In the genomic region with DNA sequence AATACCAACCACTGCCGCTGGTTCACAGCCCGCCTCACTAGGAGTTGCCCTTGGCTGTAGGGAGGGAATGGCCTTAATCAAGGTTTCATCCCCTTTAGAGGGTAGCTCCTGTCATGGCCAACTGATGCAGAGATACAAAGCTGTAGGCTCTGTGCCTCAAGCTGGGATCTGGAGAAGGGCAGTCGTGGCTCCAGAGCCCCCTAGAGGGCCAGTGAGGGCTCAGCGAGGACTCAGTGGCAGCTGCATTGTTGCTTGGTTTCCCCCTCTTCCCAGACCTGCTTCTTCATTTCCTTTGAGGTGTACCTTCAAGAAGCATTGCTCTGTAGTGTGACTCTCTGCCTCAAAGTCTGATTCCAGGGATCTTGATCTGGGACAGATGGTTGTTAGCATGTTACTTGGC, we compare ENCODE assay signal across 13 cellular contexts.
DNase-seq lines count a peak whose midpoint lies in the region; ATAC-seq, FAIRE-seq and TF ChIP-seq lines count a peak whose summit lies in the region.
"Had no signal": no experiment of that assay in that cellular context is flagged by ENCODE, and none has a peak within 500 bp of the region (broad histone marks: within the 10 kb centered on the region; RNA-seq: fewer than 3 reads in every experiment).

No MANE protein-coding gene starts in this region.

- ATAC-seq in GM21723 (IDR thresholded peaks at IDR 0.05; ENCODE audit: unreplicated experiment), result no peak
- ATAC-seq: activated T-cell treated with anti-CD3 and anti-CD28 coated beads, Interleukin-2, amount 50 U/mL, for 4 hours had no signal

- peak overlapping the region; percentile 72 for H3K4me2 ChIP-seq in OCI-LY1 (ENCODE audit: low read length)
- no peak overlapping the region for H3K4me2 ChIP-seq in endothelial cell of umbilical vein (ENCODE audit: insufficient read depth, low read length)

- H3K9me1 ChIP-seq in endothelial cell of umbilical vein (replicated peaks; ENCODE audit: control insufficient read depth, extremely low read depth, insufficient read depth, low read length), result no peaks in the 10 kb centered on the region

- intact Hi-C loops in endothelial cell of umbilical vein (cut with micrococcal nuclease), result loop anchor here (1.0 to 2.0 kb wide), 3 partner anchors 185 to 666 kb away; no protein-coding TSS in a partner anchor

- no peaks in the 10 kb centered on the region for H3K27me3 ChIP-seq in OCI-LY1 (ENCODE audit: insufficient read depth, low read length)
- no peaks in the 10 kb centered on the region for H3K27me3 ChIP-seq in endothelial cell of umbilical vein (ENCODE audit: control insufficient read depth in 2 of 2, insufficient read depth in 2 of 2, low read length in 2 of 2)
- H3K27me3 ChIP-seq: vagina had no signal

- CTCF ChIA-PET in endothelial cell of umbilical vein (lab: Charles Lee), result interaction anchor here (0.6 to 2.2 kb wide), 10 partner anchors 38 to 958 kb away, joined by 3 to 23 read pairs (median 3); a partner anchor contains a TSS

- H3K36me3 ChIP-seq in OCI-LY1 (ENCODE audit: insufficient read depth, low read length) (peaks cover 9% of the 10 kb centered on the region; the same call in 1 of the 2 replicates), endothelial cell of umbilical vein (ENCODE audit: control insufficient read depth in 2 of 2, extremely low read depth in 1 of 2, insufficient read depth in 2 of 2, low read length in 2 of 2) (no peaks in the 10 kb centered on the region)
- H3K36me3 ChIP-seq: vagina had no signal

- peaks cover 5% of the 10 kb centered on the region; the same call in 1 of the 2 replicates for H3F3A ChIP-seq in OCI-LY1 (ENCODE audit: insufficient read depth, low read length)

- H3K9ac ChIP-seq in OCI-LY1 (ENCODE audit: low read length) (peak overlapping the region; percentile 89), endothelial cell of umbilical vein (replicated peaks; ENCODE audit: extremely low read depth, insufficient read depth, low read length) (no peak overlapping the region)

- dilution Hi-C loops in endothelial cell of umbilical vein (cut with MboI; ENCODE audit: extremely low pct_ligation_motif_present, low sequenced_read_pairs), result no loop called here

- 0 out of 2 replicates have a peak, but pooled peaks cover 3% of the 10 kb centered on the region for H3K9me3 ChIP-seq in OCI-LY1 (ENCODE audit: low read length)
- H3K9me3 ChIP-seq in endothelial cell of umbilical vein (replicated peaks; ENCODE audit: control insufficient read depth, insufficient read depth, low read length), result no peaks in the 10 kb centered on the region
- H3K9me3 ChIP-seq: vagina had no signal

- H2AFZ ChIP-seq in OCI-LY1 (ENCODE audit: low read length), result no peak overlapping the region
- H2AFZ ChIP-seq in endothelial cell of umbilical vein (ENCODE audit: low read depth, low read length), result no peak overlapping the region

- H3K9me2 ChIP-seq in OCI-LY1 (ENCODE audit: low read depth, low read length), result no peaks in the 10 kb centered on the region

- POLR2A ChIA-PET in endothelial cell of umbilical vein (lab: Charles Lee), result no interaction called here

- TF ChIP-seq POLR2A in endothelial cell of umbilical vein (IDR thresholded peaks at IDR 0.05; ENCODE audit: low read depth, low read length), result no peak

- H3K4me1 ChIP-seq in OCI-LY1 (ENCODE audit: insufficient read depth, low read length, severe bottlenecking), result peaks cover 85% of the 10 kb centered on the region
- H3K4me1 ChIP-seq in endothelial cell of umbilical vein (ENCODE audit: control insufficient read depth, extremely low read depth, insufficient read depth, low read length), result no peaks in the 10 kb centered on the region
- H3K4me1 ChIP-seq: vagina had no signal

- H3K4me3 ChIP-seq in AG09309 (ENCODE audit: control insufficient read depth, low read depth, low read length) (no peak overlapping the region), GM12865 (ENCODE audit: low read depth, low read length) (no peak overlapping the region), OCI-LY1 (ENCODE audit: low read depth, low read length, poor library complexity, severe bottlenecking) (peak overlapping the region; percentile 14), endothelial cell of umbilical vein (replicated peaks in 1 of 3; ENCODE audit: insufficient read depth in 1 of 3, low read depth in 1 of 3, low read length in 3 of 3) (no peak overlapping the region)
- H3K4me3 ChIP-seq: vagina had no signal

- FAIRE-seq in endothelial cell of umbilical vein (lab: Jason Lieb, UNC), result no peak
- FAIRE-seq: TTC549 had no signal

- DNase-seq in AG09309 (ENCODE audit: low read depth), result no peak
- peak; percentile 57 for DNase-seq in GM12865 (ENCODE audit: low read depth)
- DNase-seq in endothelial cell of umbilical vein (ENCODE audit: low read depth, low spot score), result peak; percentile 4
- DNase-seq in SHP77 treated with DMSO at 0.1 percent for 48 hours (lab: John Stamatoyannopoulos, UW), result no peak
- no peak for DNase-seq in T-helper 9 cell
- DNase-seq in NCI-H187 (lab: John Stamatoyannopoulos, UW), result no peak
- DNase-seq: activated T-cell treated with anti-CD3 and anti-CD28 coated beads, Interleukin-2, amount 50 U/mL, for 4 hours; COR-L47; glutamatergic neuron had no signal

- TF ChIP-seq CTCF in AG09309 (IDR thresholded peaks at IDR 0.05; ENCODE audit: control insufficient read depth, insufficient read depth, low read depth, low read length, missing control alignments), result peak; percentile 26
- TF ChIP-seq CTCF in GM12865 (IDR thresholded peaks at IDR 0.05; ENCODE audit: insufficient read depth, low read depth, low read length, missing control alignments), result peak; percentile 42
- TF ChIP-seq CTCF in OCI-LY1 (IDR thresholded peaks at IDR 0.05; ENCODE audit: low read length), result peak; percentile 75
- peak; percentile 29 to 59 for TF ChIP-seq CTCF in endothelial cell of umbilical vein (IDR thresholded peaks at IDR 0.05; ENCODE audit: extremely low read depth in 1 of 2, insufficient read depth in 1 of 2, low read depth in 1 of 2, low read length in 2 of 2)

- H3K79me2 ChIP-seq in OCI-LY1 (ENCODE audit: insufficient read depth, low read length), result no peaks in the 10 kb centered on the region
- H3K79me2 ChIP-seq in endothelial cell of umbilical vein (ENCODE audit: control insufficient read depth, insufficient read depth, low read length), result no peaks in the 10 kb centered on the region

- H3K27ac ChIP-seq in OCI-LY1 (ENCODE audit: low read depth, low read length, poor library complexity, severe bottlenecking) (peak overlapping the region; percentile 99), endothelial cell of umbilical vein (ENCODE audit: insufficient read depth, low read depth, low read length) (no peak overlapping the region)
- H3K27ac ChIP-seq: vagina had no signal

- no peaks in the 10 kb centered on the region for H4K20me1 ChIP-seq in OCI-LY1 (ENCODE audit: insufficient read depth, low read length)
- no peaks in the 10 kb centered on the region for H4K20me1 ChIP-seq in endothelial cell of umbilical vein (replicated peaks; ENCODE audit: control insufficient read depth, extremely low read depth, insufficient read depth, low read length)

- BruUV-seq in endothelial cell of umbilical vein (replicated peaks; lab: Mats Ljungman, UMichigan), result no TSS peak

TF ChIP-seq in endothelial cell of umbilical vein, 7 proteins besides CTCF, POLR2A, EP300 and RAD21:
- TF ChIP-seq, protein P1, sequence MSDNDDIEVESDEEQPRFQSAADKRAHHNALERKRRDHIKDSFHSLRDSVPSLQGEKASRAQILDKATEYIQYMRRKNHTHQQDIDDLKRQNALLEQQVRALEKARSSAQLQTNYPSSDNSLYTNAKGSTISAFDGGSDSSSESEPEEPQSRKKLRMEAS (IDR thresholded peaks at IDR 0.05; ENCODE audit: insufficient read depth, insufficient read length), result no peak
- no peak for TF ChIP-seq POLR2AphosphoS5 (IDR thresholded peaks at IDR 0.05; ENCODE audit: insufficient read depth, low read depth, low read length)
- no peak for TF ChIP-seq FOS (IDR thresholded peaks at IDR 0.05; ENCODE audit: borderline replicate concordance, insufficient read depth, low read length)
- TF ChIP-seq MYC (IDR thresholded peaks at IDR 0.05; ENCODE audit: low read depth, low read length), result no peak
- no peak for TF ChIP-seq GATA2 (IDR thresholded peaks at IDR 0.05; ENCODE audit: insufficient read depth, insufficient read length, low read depth, low read length)
- no peak for TF ChIP-seq JUN (IDR thresholded peaks at IDR 0.05; ENCODE audit: borderline replicate concordance, insufficient read depth, insufficient read length, low read depth)
- TF ChIP-seq EZH2 (IDR thresholded peaks at IDR 0.05; ENCODE audit: borderline replicate concordance, low read depth, low read length, severe bottlenecking), result no peak

Comparison
In these comparisons a context has a peak if more than half of its experiments do, and no peak if none do; other contexts are left out.
1. DNase-seq: peak in GM12865 (single experiment) and endothelial cell of umbilical vein (single experiment); none in AG09309 (single experiment), SHP77 treated with DMSO at 0.1 percent for 48 hours (single experiment), T-helper 9 cell (single experiment) and NCI-H187 (0 of 2).
2. Peak in every context shown above with its lines, with median percentiles within 50 percentile points of each other: CTCF ChIP-seq.